ENCODE assay signal across 9 cellular contexts in the genomic region with DNA sequence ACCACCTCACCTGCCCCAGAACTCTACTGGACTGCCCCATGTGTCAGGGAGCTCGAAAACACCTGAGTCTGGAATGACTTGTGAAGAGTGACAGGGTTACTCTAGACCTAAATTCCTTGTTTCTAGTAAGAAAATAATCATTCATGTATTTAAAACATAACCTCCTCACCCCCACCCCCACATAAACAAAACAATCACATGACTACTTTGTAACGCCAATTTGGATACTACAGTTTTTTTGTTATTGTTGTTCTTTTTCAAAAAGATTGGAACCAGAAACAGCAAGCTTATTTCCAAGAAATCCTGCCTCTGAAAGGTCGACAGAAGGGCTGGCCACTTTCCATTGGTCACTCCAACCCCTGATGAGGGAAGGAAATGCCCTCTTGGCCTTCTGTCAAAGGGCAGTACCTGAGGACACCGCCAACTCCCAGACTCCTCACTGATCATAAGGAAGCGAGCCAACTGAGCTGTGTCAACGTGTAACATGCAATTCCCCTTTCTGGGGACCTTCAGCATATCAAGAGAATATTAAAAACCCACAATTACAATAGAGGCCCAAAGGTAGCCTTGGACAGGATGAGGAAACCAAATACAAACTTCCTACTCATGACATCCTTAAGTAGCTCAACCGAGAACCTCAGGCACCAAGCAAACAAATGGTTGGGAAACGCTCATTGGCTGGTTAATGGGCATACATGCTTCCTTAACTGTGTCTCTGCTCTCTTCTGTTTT. TPM values are rescaled to one million over a fixed set of nuclear protein-coding genes. Genes with fewer than 3 reads are reported as not detected.
A peak's percentile ranks its signal among the peaks of the same experiment; 100 is the strongest.
DNase-seq lines count a peak whose midpoint lies in the region; ATAC-seq, FAIRE-seq and TF ChIP-seq lines count a peak whose summit lies in the region.
"Had no signal": no experiment of that assay in that cellular context is flagged by ENCODE, and none has a peak within 500 bp of the region (broad histone marks: within the 10 kb centered on the region; RNA-seq: fewer than 3 reads in every experiment).

No MANE protein-coding gene starts in this region.

- peaks cover 71% of the 10 kb centered on the region for H3K79me2 ChIP-seq in Karpas-422 (ENCODE audit: low read length)
- peaks cover 36% of the 10 kb centered on the region for H3K79me2 ChIP-seq in HepG2 (ENCODE audit: insufficient read depth, low read length)

- H3K27me3 Mint-ChIP-seq in activated naive CD8-positive, alpha-beta T cell, result no peaks in the 10 kb centered on the region
- H3K27me3 Mint-ChIP-seq in stimulated activated naive CD8-positive, alpha-beta T cell treated with anti-CD3 and anti-CD28 coated beads, Interleukin-15, amount 100 ng/mL, for 72 hours, result no peaks in the 10 kb centered on the region

- no peak overlapping the region for H2AFZ ChIP-seq in Karpas-422 (ENCODE audit: low read length)
- H2AFZ ChIP-seq in HepG2 (ENCODE audit: low read length), result no peak overlapping the region

- H3K27ac ChIP-seq in Karpas-422 (ENCODE audit: low read length) (no peak overlapping the region), HepG2 (ENCODE audit: extremely low read length, insufficient read depth, low read length) (no peak overlapping the region), vagina (no peak overlapping the region)

- H3K27me3 ChIP-seq in Karpas-422 (ENCODE audit: low read length) (no peaks in the 10 kb centered on the region), HepG2 (ENCODE audit: control insufficient read depth in 1 of 2, insufficient read depth in 2 of 2, low read length in 2 of 2) (no peaks in the 10 kb centered on the region), vagina (no peaks in the 10 kb centered on the region)

- no peak for FAIRE-seq in HepG2 (lab: Jason Lieb, UNC)
- FAIRE-seq: G401.6 had no signal

- POLR2A ChIA-PET in HepG2 (lab: Yijun Ruan, JAX), result interaction anchor here (1.0 kb wide), 1 partner anchor 196 kb away, joined by 3 read pairs; a partner anchor contains a TSS

- H3K9me3 ChIP-seq in Karpas-422 (ENCODE audit: low read length), result no peaks in the 10 kb centered on the region
- H3K9me3 ChIP-seq in HepG2 (ENCODE audit: low read length), result no peaks in the 10 kb centered on the region
- H3K9me3 ChIP-seq in vagina, result no peaks in the 10 kb centered on the region

- H3K27ac Mint-ChIP-seq in activated naive CD8-positive, alpha-beta T cell, result peak overlapping the region; percentile 19
- H3K27ac Mint-ChIP-seq in stimulated activated naive CD8-positive, alpha-beta T cell treated with anti-CD3 and anti-CD28 coated beads, Interleukin-15, amount 100 ng/mL, for 72 hours, result peak overlapping the region in 1 of 2 donors; percentile 66

- H3K36me3 ChIP-seq in Karpas-422 (ENCODE audit: insufficient read depth, low read length) (peaks cover 5% of the 10 kb centered on the region; the same call in 1 of the 2 replicates), HepG2 (replicated peaks in 1 of 2; ENCODE audit: control insufficient read depth in 1 of 2, insufficient read depth in 2 of 2, low read length in 2 of 2) (peaks cover 3 to 4% of the 10 kb centered on the region in 2 experiments; a peak in 3 of 5 replicates), vagina (no peaks in the 10 kb centered on the region)

- no peak for TF ChIP-seq POLR2A in HepG2 (IDR thresholded peaks at IDR 0.05; ENCODE audit: insufficient read depth in 1 of 2, low read depth in 2 of 2, low read length in 2 of 2)
- no peak for TF ChIP-seq POLR2A in vagina (IDR thresholded peaks at IDR 0.05)

- H3K4me2 ChIP-seq in Karpas-422 (ENCODE audit: low read depth, low read length, poor library complexity, severe bottlenecking), result peak overlapping the region; percentile 79
- H3K4me2 ChIP-seq in HepG2 (ENCODE audit: low read depth, low read length), result no peak overlapping the region

- TF ChIP-seq EP300 in HepG2 (IDR thresholded peaks at IDR 0.05; ENCODE audit: low read depth in 2 of 2, low read length in 2 of 2), result no peak
- no peak for TF ChIP-seq EP300 in HepG2 (CRISPR knock-in tag; IDR thresholded peaks at IDR 0.05; ENCODE audit: borderline replicate concordance)

- DNase-seq in Karpas-422 (no peak), HepG2 (ENCODE audit: low spot score) (no peak), AG20443 (ENCODE audit: low spot score) (no peak), HuH-7 (ENCODE audit: low spot score) (no peak), vagina (ENCODE audit: extremely low spot score in 2 of 2) (no peak)
- DNase-seq in stimulated activated naive CD8-positive, alpha-beta T cell treated with anti-CD3 and anti-CD28 coated beads, Interleukin-15, amount 100 ng/mL, for 72 hours, result no peak
- DNase-seq: activated CD8-positive, alpha-beta memory T cell treated with anti-CD3 and anti-CD28 coated beads, Interleukin-2, amount 50 U/mL, for 4 hours had no signal

- CTCF ChIA-PET in HepG2 (lab: Yijun Ruan, JAX; ENCODE audit: low intra/inter-chr PET ratio, low total read pairs), result no interaction called here

- in situ Hi-C loops in HepG2 (cut with HindIII; ENCODE audit: extremely low pct_ligation_motif_present, low pct_unique_long_range_greater_than_20kb), result no loop called here

- TF ChIP-seq CTCF in HepG2 (CRISPR knock-in tag; IDR thresholded peaks at IDR 0.05), result no peak
- TF ChIP-seq CTCF in vagina (IDR thresholded peaks at IDR 0.05), result no peak

- no peak for TF ChIP-seq RAD21 in HepG2 (CRISPR knock-in tag; IDR thresholded peaks at IDR 0.05)

- H3K4me3 ChIP-seq in Karpas-422 (ENCODE audit: low read length) (no peak overlapping the region; the same call in 1 of the 2 replicates), HepG2 (replicated peaks in 1 of 3; ENCODE audit: insufficient read depth in 1 of 3, low read depth in 2 of 3, low read length in 3 of 3) (no peak overlapping the region), vagina (no peak overlapping the region)

- no peaks in the 10 kb centered on the region for H3K9me3 Mint-ChIP-seq in activated naive CD8-positive, alpha-beta T cell (ENCODE audit: low read depth)
- H3K9me3 Mint-ChIP-seq in stimulated activated naive CD8-positive, alpha-beta T cell treated with anti-CD3 and anti-CD28 coated beads, Interleukin-15, amount 100 ng/mL, for 72 hours, result no peaks in the 10 kb centered on the region

- intact Hi-C loops in HepG2 (cut with micrococcal nuclease; ENCODE audit: unreplicated experiment) (loop anchor here (5.0 kb wide), 2 partner anchors 99 to 239 kb away; a partner anchor contains a TSS), vagina (cut with DNase I) (no loop called here)

- H3K4me1 ChIP-seq in Karpas-422 (ENCODE audit: low read length) (peaks cover 28% of the 10 kb centered on the region), HepG2 (ENCODE audit: insufficient read depth, low read length) (peaks cover 39% of the 10 kb centered on the region), vagina (peaks cover 30% of the 10 kb centered on the region)

- peaks cover 31% of the 10 kb centered on the region for H3K4me1 Mint-ChIP-seq in activated naive CD8-positive, alpha-beta T cell (ENCODE audit: low read depth)
- peaks cover 46% of the 10 kb centered on the region for H3K4me1 Mint-ChIP-seq in stimulated activated naive CD8-positive, alpha-beta T cell treated with anti-CD3 and anti-CD28 coated beads, Interleukin-15, amount 100 ng/mL, for 72 hours

- WGBS in HepG2 (ENCODE audit: low lambda C conversion rate), result 89% methylated on average over 8 of the region's 8 CpGs

- no peaks in the 10 kb centered on the region for H3K36me3 Mint-ChIP-seq in activated naive CD8-positive, alpha-beta T cell

- ATAC-seq in HepG2, result no peak
- no peak for ATAC-seq in stimulated activated naive CD8-positive, alpha-beta T cell treated with anti-CD3 and anti-CD28 coated beads, Interleukin-15, amount 100 ng/mL, for 72 hours

- H3K9me2 ChIP-seq in Karpas-422 (replicated peaks; ENCODE audit: insufficient read depth, low read length), result no peaks in the 10 kb centered on the region

- H3K9ac ChIP-seq in Karpas-422 (ENCODE audit: low read length) (no peak overlapping the region), HepG2 (ENCODE audit: insufficient read depth, low read depth, low read length) (no peak overlapping the region)

- 0 out of 2 replicates have a peak, but pooled peaks cover 3% of the 10 kb centered on the region for H4K20me1 ChIP-seq in Karpas-422 (ENCODE audit: insufficient read depth, low read depth, low read length)
- no peaks in the 10 kb centered on the region for H4K20me1 ChIP-seq in HepG2 (ENCODE audit: insufficient read depth, low read length)

- BruUV-seq in HepG2 (replicated peaks; lab: Mats Ljungman, UMichigan), result no TSS peak

- H3K4me3 Mint-ChIP-seq in activated naive CD8-positive, alpha-beta T cell, result peak overlapping the region; percentile 92
- H3K4me3 Mint-ChIP-seq in stimulated activated naive CD8-positive, alpha-beta T cell treated with anti-CD3 and anti-CD28 coated beads, Interleukin-15, amount 100 ng/mL, for 72 hours, result peak overlapping the region; percentile 19 to 30

TF ChIP-seq in HepG2, 621 proteins besides CTCF, POLR2A, EP300 and RAD21 (continues in another document):
- no peak for TF ChIP-seq ZBTB7A (CRISPR knock-in tag; IDR thresholded peaks at IDR 0.05)

RNA-seq across cellular contexts. Expression of a gene that starts 2.6 kb away (rescaled TPM):
- total RNA-seq in Karpas-422 (2014; rRNA removed; shearing (Covaris generic); ENCODE audit: low replicate concordance), result 17.9 and 30.8 TPM in 2 replicates
- 27.6 and 29.6 TPM in 2 replicates for total RNA-seq in HepG2 (2016; rRNA removed; fragmentation: Illumina TruSeq; extraction: Trizol)
- 53.0 and 63.9 TPM in 2 replicates for total RNA-seq in HepG2 (2016; cell fraction: cytosol; rRNA removed; fragmentation: Illumina TruSeq; extraction: Trizol; ENCODE audit: low read depth)
- total RNA-seq in HepG2 (2016; cell fraction: insoluble cytoplasmic fraction; rRNA removed; fragmentation: Illumina TruSeq; extraction: Trizol), result 21.6 and 28.6 TPM in 2 replicates
- 57.1 and 61.7 TPM in 2 replicates for total RNA-seq in HepG2 (2016; cell fraction: membrane; rRNA removed; fragmentation: Illumina TruSeq; extraction: Trizol)
- 13.6 and 16.9 TPM in 2 replicates for total RNA-seq in HepG2 (2016; cell fraction: nucleus; rRNA removed; fragmentation: Illumina TruSeq; extraction: Trizol)
- 6.5 and 8.0 TPM in 2 replicates for polyA plus RNA-seq in HepG2 (2011; rRNA removed)
- polyA plus RNA-seq in HepG2 (2011; cell fraction: cytosol; rRNA removed), result 5.1 and 6.7 TPM in 2 replicates
- polyA plus RNA-seq in HepG2 (2011; cell fraction: nucleus; rRNA removed), result 2.7 and 2.9 TPM in 2 replicates
- polyA plus RNA-seq in HepG2 (2012), result 9.7 and 12.4 TPM in 2 replicates
- 115 and 150 TPM in 2 replicates for polyA plus RNA-seq in HepG2 (2016; cell fraction: cytosol; fragmentation: Illumina TruSeq; extraction: Trizol; ENCODE audit: low read depth)
- 35.0 and 35.4 TPM in 2 replicates for polyA plus RNA-seq in HepG2 (2016; cell fraction: insoluble cytoplasmic fraction; fragmentation: Illumina TruSeq; extraction: Trizol; ENCODE audit: low read depth)
- polyA plus RNA-seq in HepG2 (2016; cell fraction: membrane; fragmentation: Illumina TruSeq; extraction: Trizol; ENCODE audit: low read depth), result 81.5 and 91.1 TPM in 2 replicates
- 29.5 and 30.1 TPM in 2 replicates for polyA plus RNA-seq in HepG2 (2016; cell fraction: nucleus; fragmentation: Illumina TruSeq; extraction: Trizol; ENCODE audit: insufficient read depth, low read depth)
- 6.4 and 12.9 TPM in 2 replicates for polyA minus RNA-seq in HepG2 (2011; rRNA and poly(A)+ RNA removed; ENCODE audit: low replicate concordance)
- polyA minus RNA-seq in HepG2 (2011; cell fraction: cytosol; rRNA and poly(A)+ RNA removed), result 5.0 and 5.7 TPM in 2 replicates
- polyA minus RNA-seq in HepG2 (2011; cell fraction: nucleus; rRNA and poly(A)+ RNA removed), result 10.2 and 13.0 TPM in 2 replicates
- total RNA-seq in vagina, result 15.0 TPM
